In genomic region chr10:28111712-28112111, GRCh38 we compare ENCODE assay signal across 2 cellular contexts.
TF ChIP-seq lines count a peak whose summit lies in the region.

No MANE protein-coding gene starts in this region.

TF ChIP-seq in liver, 16 proteins besides CTCF, POLR2A, EP300 and RAD21 (continued from another document):
- TF ChIP-seq ATF3 (IDR thresholded peaks at IDR 0.05) = no peak
- TF ChIP-seq RXRA (IDR thresholded peaks at IDR 0.05) = peak in 1 of 2 donors; percentile 18
- peak in 1 of 2 donors; percentile 59 for TF ChIP-seq HNF4A (conservative IDR thresholded peaks at IDR 0.05)
- no peak for TF ChIP-seq EGR1 (IDR thresholded peaks at IDR 0.05; ENCODE audit: low read depth in 2 of 2)
- TF ChIP-seq YY1 (IDR thresholded peaks at IDR 0.05) = no peak
- peak; percentile 56 for TF ChIP-seq SP1 (IDR thresholded peaks at IDR 0.05)
- TF ChIP-seq, protein P1, sequence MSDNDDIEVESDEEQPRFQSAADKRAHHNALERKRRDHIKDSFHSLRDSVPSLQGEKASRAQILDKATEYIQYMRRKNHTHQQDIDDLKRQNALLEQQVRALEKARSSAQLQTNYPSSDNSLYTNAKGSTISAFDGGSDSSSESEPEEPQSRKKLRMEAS (IDR thresholded peaks at IDR 0.05) = no peak

TF ChIP-seq in SK-N-SH, 30 proteins besides CTCF, POLR2A, EP300 and RAD21 (continued from another document):
- TF ChIP-seq PBX3 (IDR thresholded peaks at IDR 0.05) (no peak), EZH2phosphoT487 (IDR thresholded peaks at IDR 0.05; ENCODE audit: borderline replicate concordance, low read depth) (no peak), TCF12 (IDR thresholded peaks at IDR 0.05) (no peak), GABPA (IDR thresholded peaks at IDR 0.05; ENCODE audit: low read depth) (no peak), FOSL2 (IDR thresholded peaks at IDR 0.05; ENCODE audit: borderline replicate concordance, low read depth) (no peak), TEAD4 (IDR thresholded peaks at IDR 0.05; ENCODE audit: borderline replicate concordance, insufficient read depth) (no peak), TAF1 (IDR thresholded peaks at IDR 0.05; ENCODE audit: borderline replicate concordance, low read depth, low read length) (no peak), SMC3 (IDR thresholded peaks at IDR 0.05; ENCODE audit: low read depth, low read length) (no peak), FOXM1 (IDR thresholded peaks at IDR 0.05; ENCODE audit: low read depth) (no peak), POLR2AphosphoS5 (IDR thresholded peaks at IDR 0.05; ENCODE audit: low read depth, low read length) (no peak), FOXJ3 (CRISPR knock-in tag; IDR thresholded peaks at IDR 0.05) (no peak), MXI1 (IDR thresholded peaks at IDR 0.05; ENCODE audit: low read depth, low read length) (no peak), RXRA (IDR thresholded peaks at IDR 0.05; ENCODE audit: borderline replicate concordance, low read depth) (no peak), NRF1 (IDR thresholded peaks at IDR 0.05; ENCODE audit: low read depth, low read length) (no peak), YY1 (IDR thresholded peaks at IDR 0.05; ENCODE audit: low read depth) (no peak)
- TF ChIP-seq, protein P2, sequence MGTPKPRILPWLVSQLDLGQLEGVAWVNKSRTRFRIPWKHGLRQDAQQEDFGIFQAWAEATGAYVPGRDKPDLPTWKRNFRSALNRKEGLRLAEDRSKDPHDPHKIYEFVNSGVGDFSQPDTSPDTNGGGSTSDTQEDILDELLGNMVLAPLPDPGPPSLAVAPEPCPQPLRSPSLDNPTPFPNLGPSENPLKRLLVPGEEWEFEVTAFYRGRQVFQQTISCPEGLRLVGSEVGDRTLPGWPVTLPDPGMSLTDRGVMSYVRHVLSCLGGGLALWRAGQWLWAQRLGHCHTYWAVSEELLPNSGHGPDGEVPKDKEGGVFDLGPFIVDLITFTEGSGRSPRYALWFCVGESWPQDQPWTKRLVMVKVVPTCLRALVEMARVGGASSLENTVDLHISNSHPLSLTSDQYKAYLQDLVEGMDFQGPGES (IDR thresholded peaks at IDR 0.05; ENCODE audit: low read depth, low read length) = no peak
- TF ChIP-seq, protein P3, sequence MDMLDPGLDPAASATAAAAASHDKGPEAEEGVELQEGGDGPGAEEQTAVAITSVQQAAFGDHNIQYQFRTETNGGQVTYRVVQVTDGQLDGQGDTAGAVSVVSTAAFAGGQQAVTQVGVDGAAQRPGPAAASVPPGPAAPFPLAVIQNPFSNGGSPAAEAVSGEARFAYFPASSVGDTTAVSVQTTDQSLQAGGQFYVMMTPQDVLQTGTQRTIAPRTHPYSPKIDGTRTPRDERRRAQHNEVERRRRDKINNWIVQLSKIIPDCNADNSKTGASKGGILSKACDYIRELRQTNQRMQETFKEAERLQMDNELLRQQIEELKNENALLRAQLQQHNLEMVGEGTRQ (IDR thresholded peaks at IDR 0.05; ENCODE audit: borderline replicate concordance, low read depth, low read length) = no peak
- TF ChIP-seq, protein P1 (IDR thresholded peaks at IDR 0.05; ENCODE audit: low read depth) = no peak
